ENCODE assay signal across 8 cellular contexts in genomic region chr4:105061136-105061696, GRCh38.
DNase-seq lines count a peak whose midpoint lies in the region; ATAC-seq, FAIRE-seq and TF ChIP-seq lines count a peak whose summit lies in the region.

No MANE protein-coding gene starts in this region.

- H3K36me3 ChIP-seq in keratinocyte (ENCODE audit: control insufficient read depth in 2 of 2, extremely low read depth in 1 of 2, insufficient read depth in 2 of 2, low read length in 2 of 2), result no peaks in the 10 kb centered on the region

- no peaks in the 10 kb centered on the region for H3K9me1 ChIP-seq in keratinocyte (ENCODE audit: control insufficient read depth, extremely low read depth, insufficient read depth, low read length)

- peaks cover 45% of the 10 kb centered on the region for H3K4me1 ChIP-seq in keratinocyte (ENCODE audit: control insufficient read depth, extremely low read depth, insufficient read depth, low read length)

- H3K27ac Mint-ChIP-seq in activated T-cell treated with anti-CD3 and anti-CD28 coated beads, Interleukin-2, amount 50 U/mL, for 24 hours, result peak overlapping the region; percentile 95

- H3K4me1 Mint-ChIP-seq in activated T-cell treated with anti-CD3 and anti-CD28 coated beads, Interleukin-2, amount 50 U/mL, for 24 hours (ENCODE audit: low read depth), result peaks cover 58% of the 10 kb centered on the region

- no peaks in the 10 kb centered on the region for H4K20me1 ChIP-seq in keratinocyte (ENCODE audit: control insufficient read depth, extremely low read depth, insufficient read depth, low read length)

- H3K9me3 Mint-ChIP-seq in activated T-cell treated with anti-CD3 and anti-CD28 coated beads, Interleukin-2, amount 50 U/mL, for 24 hours, result no peaks in the 10 kb centered on the region

- H3K27ac ChIP-seq in keratinocyte (ENCODE audit: control insufficient read depth, insufficient read depth, low read length), result peak overlapping the region; percentile 55

- peak overlapping the region; percentile 30 for H3K4me3 Mint-ChIP-seq in activated T-cell treated with anti-CD3 and anti-CD28 coated beads, Interleukin-2, amount 50 U/mL, for 24 hours

- dilution Hi-C loops in keratinocyte (cut with MboI; ENCODE audit: extremely low pct_ligation_motif_present, low sequenced_read_pairs), result no loop called here

- TF ChIP-seq CTCF in keratinocyte (optimal IDR thresholded peaks at IDR 0.05 in 1 of 3, IDR thresholded peaks at IDR 0.05 in 1 of 3, conservative IDR thresholded peaks at IDR 0.05 in 1 of 3; ENCODE audit: extremely low read depth in 1 of 3, insufficient read depth in 2 of 3, low read length in 3 of 3), result no peak

- DNase-seq in NCI-H2029 (lab: John Stamatoyannopoulos, UW), result peak; percentile 16
- DNase-seq in activated T-cell treated with anti-CD3 and anti-CD28 coated beads, Interleukin-2, amount 50 U/mL, for 24 hours, result no peak
- DNase-seq in keratinocyte (ENCODE audit: low read depth, low spot score), result peak; percentile 53
- DNase-seq in stimulated activated CD8-positive, alpha-beta memory T cell treated with anti-CD3 and anti-CD28 coated beads, Interleukin-15, amount 100 ng/mL, for 48 hours (ENCODE audit: low read depth in 2 of 2), result peak; percentile 17 to 27
- DNase-seq in NCI-H1105 treated with DMSO at 0.1 percent for 48 hours (lab: John Stamatoyannopoulos, UW), result no peak
- no peak for DNase-seq in NCI-H2196 (lab: John Stamatoyannopoulos, UW; ENCODE audit: unreplicated experiment)

- H3K9ac ChIP-seq in keratinocyte (ENCODE audit: control insufficient read depth, extremely low read depth, insufficient read depth, low read length), result no peak overlapping the region

- peak; percentile 94 for FAIRE-seq in keratinocyte (lab: Jason Lieb, UNC)

- peaks cover 4% of the 10 kb centered on the region for H3K27me3 Mint-ChIP-seq in activated T-cell treated with anti-CD3 and anti-CD28 coated beads, Interleukin-2, amount 50 U/mL, for 24 hours

- H2AFZ ChIP-seq in keratinocyte (ENCODE audit: control insufficient read depth, low read length), result peak overlapping the region; percentile 54

- H3K9me3 ChIP-seq in keratinocyte (ENCODE audit: control insufficient read depth, low read depth, low read length), result no peaks in the 10 kb centered on the region

- no peaks in the 10 kb centered on the region for H3K36me3 Mint-ChIP-seq in activated T-cell treated with anti-CD3 and anti-CD28 coated beads, Interleukin-2, amount 50 U/mL, for 24 hours (ENCODE audit: low read depth)

- H3K4me3 ChIP-seq in keratinocyte (ENCODE audit: control insufficient read depth in 2 of 3, extremely low read depth in 1 of 3, insufficient read depth in 2 of 3, low read depth in 1 of 3, low read length in 3 of 3), result peak overlapping the region in 2 of 3 experiments; percentile 14 to 19

- ATAC-seq in GM18520 (IDR thresholded peaks at IDR 0.05; ENCODE audit: unreplicated experiment), result peak; percentile 16
- ATAC-seq in HG02642 (IDR thresholded peaks at IDR 0.05; ENCODE audit: poor library complexity, unreplicated experiment), result peak; percentile 30

- H3K79me2 ChIP-seq in keratinocyte (ENCODE audit: control insufficient read depth, insufficient read depth, low read length), result no peaks in the 10 kb centered on the region

- no peaks in the 10 kb centered on the region for H3K27me3 ChIP-seq in keratinocyte (ENCODE audit: control insufficient read depth, extremely low read depth, insufficient read depth, low read length)

- H3K4me2 ChIP-seq in keratinocyte (ENCODE audit: control insufficient read depth, extremely low read depth, insufficient read depth, low read depth, low read length), result peak overlapping the region; percentile 61

Comparison
In these comparisons a context has a peak if more than half of its experiments do, and no peak if none do; other contexts are left out.
1. DNase-seq: peak in NCI-H2029 (single experiment), keratinocyte (single experiment) and stimulated activated CD8-positive, alpha-beta memory T cell treated with anti-CD3 and anti-CD28 coated beads, Interleukin-15, amount 100 ng/mL, for 48 hours (2 of 2); none in activated T-cell treated with anti-CD3 and anti-CD28 coated beads, Interleukin-2, amount 50 U/mL, for 24 hours (single experiment), NCI-H1105 treated with DMSO at 0.1 percent for 48 hours (single experiment) and NCI-H2196 (single experiment).